In the genomic region with DNA sequence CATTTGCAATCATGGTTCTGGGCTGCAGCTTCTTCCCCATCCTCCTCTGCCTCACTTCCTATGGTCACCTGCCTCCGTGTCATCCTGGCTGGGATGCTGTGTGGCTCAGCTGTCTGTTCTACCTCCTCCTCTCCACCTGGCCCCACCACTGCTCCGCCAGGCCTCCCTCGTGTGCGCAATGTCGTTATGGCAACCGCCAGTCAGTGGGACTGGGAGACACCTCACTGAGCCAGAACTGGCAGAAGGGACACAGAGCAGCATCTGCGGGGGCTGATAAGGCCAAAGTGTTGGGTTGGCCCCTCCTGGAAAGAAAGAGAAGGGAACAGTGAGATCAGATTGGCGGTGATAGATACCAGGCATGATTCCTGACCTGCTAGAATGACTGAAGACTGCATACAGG, we compare ENCODE assay signal across 24 cellular contexts.
DNase-seq lines count a peak whose midpoint lies in the region; ATAC-seq, FAIRE-seq and TF ChIP-seq lines count a peak whose summit lies in the region.
"Had no signal": no experiment of that assay in that cellular context is flagged by ENCODE, and none has a peak within 500 bp of the region (broad histone marks: within the 10 kb centered on the region; RNA-seq: fewer than 3 reads in every experiment).

No MANE protein-coding gene starts in this region.

- TF ChIP-seq RAD21 in H1 (IDR thresholded peaks at IDR 0.05 in 1 of 2, conservative IDR thresholded peaks at IDR 0.05 in 1 of 2; ENCODE audit: low read depth in 2 of 2, low read length in 2 of 2): no peak

- H2BK20ac ChIP-seq in H1 (ENCODE audit: low read length): no peak overlapping the region

- no peak overlapping the region for H3K9ac ChIP-seq in H1 (replicated peaks in 1 of 4; ENCODE audit: extremely low read depth in 1 of 4, low read depth in 3 of 4, low read length in 3 of 4)
- H3K9ac ChIP-seq: BLaER1 treated with 17β-estradiol and CSF1 and Interleukin-3, amounts not matched to agents 10 nM and 100 nM had no signal

- H3K36me3 ChIP-seq in GM23338 (ENCODE audit: insufficient read depth) (no peaks in the 10 kb centered on the region), H1 (ENCODE audit: control insufficient read depth in 2 of 4, insufficient read depth in 4 of 4, low read length in 3 of 4) (no peaks in the 10 kb centered on the region)
- H3K36me3 ChIP-seq: BLaER1 treated with 17β-estradiol and CSF1 and Interleukin-3, amounts not matched to agents 10 nM and 100 nM; HAP-1 had no signal

- H4K20me1 ChIP-seq in GM23338 (replicated peaks; ENCODE audit: insufficient read depth) (no peaks in the 10 kb centered on the region), H1 (replicated peaks in 1 of 2; ENCODE audit: control insufficient read depth in 1 of 2, insufficient read depth in 2 of 2, low read length in 2 of 2) (no peaks in the 10 kb centered on the region)
- H4K20me1 ChIP-seq: BLaER1 treated with 17β-estradiol and CSF1 and Interleukin-3, amounts not matched to agents 10 nM and 100 nM had no signal

- TF ChIP-seq CTCF in GM23338 (conservative IDR thresholded peaks at IDR 0.05; ENCODE audit: low read depth in 2 of 2) (no peak), H1 (IDR thresholded peaks at IDR 0.05; ENCODE audit: control extremely low read depth in 1 of 3, insufficient read depth in 1 of 3, low read depth in 1 of 3, low read length in 3 of 3) (no peak), neural crest cell (conservative IDR thresholded peaks at IDR 0.05) (no peak)

- H3K27me3 Mint-ChIP-seq in GM23338 (ENCODE audit: insufficient read depth, low read depth, poor library complexity) (no peaks in the 10 kb centered on the region), neural crest cell (ENCODE audit: low read depth) (no peaks in the 10 kb centered on the region)
- H3K27me3 Mint-ChIP-seq: CD4-positive, alpha-beta memory T cell; T-cell had no signal

- no peaks in the 10 kb centered on the region for H3K23me2 ChIP-seq in H1 (ENCODE audit: low read depth, low read length)

- H3K4me1 Mint-ChIP-seq in GM23338 (peaks cover 9% of the 10 kb centered on the region; the same call in 2 of the 3 replicates), neural crest cell (no peaks in the 10 kb centered on the region)
- H3K4me1 Mint-ChIP-seq: CD4-positive, alpha-beta memory T cell; T-cell had no signal

- H2AK5ac ChIP-seq in H1 (ENCODE audit: low read depth, low read length): no peak overlapping the region

- H3K79me2 ChIP-seq in GM23338 (replicated peaks; ENCODE audit: insufficient read depth) (no peaks in the 10 kb centered on the region), H1 (ENCODE audit: control insufficient read depth in 1 of 2, insufficient read depth in 2 of 2, low read length in 2 of 2) (no peaks in the 10 kb centered on the region)

- H3K36me3 Mint-ChIP-seq in GM23338 (ENCODE audit: low read depth): no peaks in the 10 kb centered on the region
- H3K36me3 Mint-ChIP-seq in neural crest cell (ENCODE audit: low read depth): no peaks in the 10 kb centered on the region
- H3K36me3 Mint-ChIP-seq: CD4-positive, alpha-beta memory T cell; T-cell had no signal

- no peak overlapping the region for H3K56ac ChIP-seq in H1 (replicated peaks; ENCODE audit: insufficient read length, low read depth, low read length)

- no peak for TF ChIP-seq EP300 in H1 (IDR thresholded peaks at IDR 0.05; ENCODE audit: borderline replicate concordance in 1 of 2, low read depth in 2 of 2, low read length in 2 of 2)

- H2BK12ac ChIP-seq in H1 (ENCODE audit: low read depth, low read length): 0 out of 2 replicates have a peak overlapping the region, but pooled peaks have one; percentile 17

- H2BK120ac ChIP-seq in H1 (replicated peaks; ENCODE audit: low read depth, low read length): no peak overlapping the region

- CTCF ChIA-PET in H1 (lab: Charles Lee; ENCODE audit: partially characterized antibody): interaction anchor here (1.2 to 1.9 kb wide), 2 partner anchors 172 to 521 kb away, joined by 3 to 4 read pairs; no protein-coding TSS in a partner anchor

- H4K8ac ChIP-seq in H1 (ENCODE audit: extremely low read depth, insufficient read depth, low read length): no peak overlapping the region

- peaks cover 14% of the 10 kb centered on the region; the same call in 1 of the 2 replicates for H3K4me1 ChIP-seq in GM23338 (ENCODE audit: insufficient read depth)
- H3K4me1 ChIP-seq in H1 (replicated peaks in 1 of 4; ENCODE audit: control insufficient read depth in 3 of 4, insufficient read depth in 4 of 4, low read length in 3 of 4): peaks cover 0 to 2% (median 0%) of the 10 kb centered on the region in 4 experiments; a peak in 1 of 7 replicates
- H3K4me1 ChIP-seq: Caco-2, HAP-1 had no signal

- H2AFZ ChIP-seq in GM23338: no peak overlapping the region
- H2AFZ ChIP-seq in H1 (ENCODE audit: low read length): no peak overlapping the region; the same call in 1 of the 2 replicates

- no peaks in the 10 kb centered on the region for H3K79me1 ChIP-seq in H1 (ENCODE audit: low read depth, low read length)

- H2BK5ac ChIP-seq in H1 (ENCODE audit: low read depth, low read length): no peak overlapping the region

- H2BK15ac ChIP-seq in H1 (ENCODE audit: low read length): no peak overlapping the region

- POLR2A ChIA-PET in H1 (lab: Charles Lee; ENCODE audit: partially characterized antibody): no interaction called here

- H3K4ac ChIP-seq in H1 (replicated peaks; ENCODE audit: insufficient read length, low read depth, low read length): no peak overlapping the region

- 92% methylated on average over 8 of the region's 8 CpGs; no CpG with 5 or more reads in 1 of the 2 experiments for WGBS in H1 (ENCODE audit: extremely low coverage in 1 of 2, insufficient coverage in 1 of 2, insufficient read length in 1 of 2, insufficient replicate concordance in 2 of 2, low coverage in 1 of 2, low lambda C conversion rate in 2 of 2, missing lambda C conversion rate in 1 of 2), 2 experiments

- H4K5ac ChIP-seq in H1 (ENCODE audit: insufficient read length, low read depth, low read length): no peak overlapping the region

- H3K14ac ChIP-seq in H1 (ENCODE audit: insufficient read length): no peak overlapping the region

- no peak; the same call in 2 of the 3 replicates for ATAC-seq in GM23338
- ATAC-seq: PC-3, T-cell had no signal

- H3K27ac ChIP-seq in GM23338 (ENCODE audit: low read depth) (no peak overlapping the region), H1 (ENCODE audit: low read depth, low read length) (no peak overlapping the region)
- H3K27ac ChIP-seq: BLaER1 treated with 17β-estradiol and CSF1 and Interleukin-3, amounts not matched to agents 10 nM and 100 nM had no signal

- no peak overlapping the region for H3K4me2 ChIP-seq in GM23338
- H3K4me2 ChIP-seq in H1 (ENCODE audit: insufficient read depth in 1 of 2, low read depth in 2 of 2, low read length in 2 of 2): no peak overlapping the region
- H3K4me2 ChIP-seq: BLaER1 treated with 17β-estradiol and CSF1 and Interleukin-3, amounts not matched to agents 10 nM and 100 nM had no signal

- H3K27me3 ChIP-seq in GM23338 (ENCODE audit: insufficient read depth) (no peaks in the 10 kb centered on the region), H1 (replicated peaks in 1 of 4; ENCODE audit: control insufficient read depth in 3 of 4, extremely low read depth in 1 of 4, insufficient read depth in 3 of 4, low read length in 3 of 4) (no peaks in the 10 kb centered on the region)
- H3K27me3 ChIP-seq: BLaER1 treated with 17β-estradiol and CSF1 and Interleukin-3, amounts not matched to agents 10 nM and 100 nM had no signal

- H3K23ac ChIP-seq in H1 (ENCODE audit: insufficient read length): no peak overlapping the region

- H3K9me3 ChIP-seq in H1 (ENCODE audit: insufficient read depth in 2 of 2, low read depth in 1 of 2, low read length in 1 of 2): no peaks in the 10 kb centered on the region
- H3K9me3 ChIP-seq: Caco-2, HAP-1 had no signal

- H4K91ac ChIP-seq in H1 (replicated peaks; ENCODE audit: insufficient read length, low read length): no peak overlapping the region

- H3K27ac Mint-ChIP-seq in GM23338 (no peak overlapping the region), neural crest cell (ENCODE audit: unreplicated experiment) (peak overlapping the region; percentile 65)
- H3K27ac Mint-ChIP-seq: CD4-positive, alpha-beta memory T cell; T-cell had no signal

- no peak for FAIRE-seq in H1 (lab: Jason Lieb, UNC)
- no peak for FAIRE-seq in H54 (lab: Jason Lieb, UNC)

- no peak overlapping the region for H3K4me3 Mint-ChIP-seq in GM23338
- H3K4me3 Mint-ChIP-seq in neural crest cell: no peak overlapping the region
- H3K4me3 Mint-ChIP-seq: CD4-positive, alpha-beta memory T cell; T-cell had no signal

- DNase-seq in GM23338 (ENCODE audit: low spot score) (peak; percentile 9), NCI-H69 (lab: John Stamatoyannopoulos, UW) (peak; percentile 90), H1 (ENCODE audit: low read depth in 1 of 2, low spot score in 2 of 2) (no peak), neural crest cell (ENCODE audit: low read depth, low spot score) (no peak), H54 (ENCODE audit: insufficient read length, low spot score) (no peak), ecto neural progenitor cell (ENCODE audit: low spot score) (no peak), NCI-H526 treated with DMSO at 0.1 percent for 48 hours (lab: John Stamatoyannopoulos, UW) (no peak), KG1 (lab: John Stamatoyannopoulos, UW) (no peak)
- DNase-seq: Caco-2; CD4-positive, alpha-beta memory T cell; DMS53; GDM1; Karpas-422; MV-4-11; NCI-H1105 treated with DMSO at 0.1 percent for 48 hours; NCI-H2029 treated with DMSO at 0.1 percent for 48 hours; NCI-H2171 treated with DMSO at 0.1 percent for 48 hours; NCI-H524 treated with DMSO at 0.1 percent for 48 hours; PC-3; RPMI8226; SIG-M5; T-cell had no signal

- no peaks in the 10 kb centered on the region for H3F3A ChIP-seq in GM23338 (replicated peaks; ENCODE audit: low read depth)

- TF ChIP-seq POLR2A in H1 (IDR thresholded peaks at IDR 0.05; ENCODE audit: control extremely low read depth in 1 of 2, low read depth in 2 of 2, low read length in 2 of 2) (no peak), H54 (IDR thresholded peaks at IDR 0.05; ENCODE audit: low read depth, low read length) (no peak)

- H3K18ac ChIP-seq in H1 (ENCODE audit: extremely low read depth, low read length): no peak overlapping the region

- H3K9me2 ChIP-seq in GM23338 (ENCODE audit: insufficient read depth): peaks cover 4% of the 10 kb centered on the region; the same call in 1 of the 2 replicates

- H3K4me3 ChIP-seq in GM23338 (no peak overlapping the region), H1 (ENCODE audit: extremely low read depth in 1 of 4, insufficient read depth in 2 of 4, low read depth in 3 of 4, low read length in 4 of 4) (no peak overlapping the region)
- H3K4me3 ChIP-seq: BLaER1 treated with 17β-estradiol and CSF1 and Interleukin-3, amounts not matched to agents 10 nM and 100 nM; HAP-1 had no signal

- H3K9me3 Mint-ChIP-seq in GM23338: no peaks in the 10 kb centered on the region
- H3K9me3 Mint-ChIP-seq in neural crest cell: no peaks in the 10 kb centered on the region

TF ChIP-seq in GM23338, 12 proteins besides CTCF, POLR2A, EP300 and RAD21 (continues in another document):
- TF ChIP-seq JUNB (IDR thresholded peaks at IDR 0.05; ENCODE audit: unreplicated experiment) (no peak), EZH2 (IDR thresholded peaks at IDR 0.05; ENCODE audit: low read depth, unreplicated experiment) (no peak), ZNF331 (CRISPR knock-in tag; IDR thresholded peaks at IDR 0.05; ENCODE audit: low read depth) (no peak)

Comparison
In these comparisons a context has a peak if more than half of its experiments do, and no peak if none do; other contexts are left out.
1. DNase-seq: peak in GM23338 (single experiment) and NCI-H69 (single experiment); none in H1 (0 of 2), neural crest cell (single experiment), H54 (single experiment), ecto neural progenitor cell (single experiment), NCI-H526 treated with DMSO at 0.1 percent for 48 hours (single experiment) and KG1 (single experiment).